ENCODE assay signal across 8 cellular contexts in genomic region chr6:28896505-28897392, GRCh38. TPM values are rescaled to one million over a fixed set of nuclear protein-coding genes. Genes with fewer than 3 reads are reported as not detected.
DNase-seq lines count a peak whose midpoint lies in the region; ATAC-seq and TF ChIP-seq lines count a peak whose summit lies in the region.

No MANE protein-coding gene starts in this region.

- peak overlapping the region; percentile 65 for H3K27ac ChIP-seq in adipose tissue (ENCODE audit: low read depth, low read length)
- peak overlapping the region; percentile 96 for H3K27ac ChIP-seq in left ventricle myocardium inferior (replicated peaks)
- H3K27ac ChIP-seq in trophoblast cell (ENCODE audit: low read depth, low read length): peak overlapping the region; percentile 68

- peak overlapping the region; percentile 54 for H3K14ac ChIP-seq in trophoblast cell (ENCODE audit: low read length)

- peak overlapping the region; percentile 43 for H2BK120ac ChIP-seq in trophoblast cell (ENCODE audit: insufficient read depth, low read length, poor library complexity)

- H3K79me2 ChIP-seq in trophoblast cell (ENCODE audit: control insufficient read depth, insufficient read depth, low read length, poor library complexity): peaks cover 3% of the 10 kb centered on the region

- WGBS in adipose tissue, 3 donors: 0% methylated on average over 41 of the region's 41 CpGs
- no CpG with 5 or more reads among the region's 41 CpGs for WGBS in trophoblast cell (ENCODE audit: extremely low coverage, insufficient coverage, insufficient read length)

- TF ChIP-seq CTCF in LNCaP clone FGC (IDR thresholded peaks at IDR 0.05; ENCODE audit: control insufficient read depth, extremely low read depth, insufficient read depth) (peak; percentile 32), left ventricle myocardium inferior (IDR thresholded peaks at IDR 0.05; ENCODE audit: borderline replicate concordance) (peak; percentile 47)

- H3K4me1 ChIP-seq in left ventricle myocardium inferior (peaks cover 24% of the 10 kb centered on the region), trophoblast cell (ENCODE audit: control insufficient read depth in 1 of 2, insufficient read depth in 2 of 2, low read length in 2 of 2) (no peaks in the 10 kb centered on the region)

- peak overlapping the region; percentile 17 for H2AFZ ChIP-seq in trophoblast cell (ENCODE audit: insufficient read depth, low read length, poor library complexity)

- H3K4me3 ChIP-seq in LNCaP clone FGC (ENCODE audit: low read depth, low read length) (peak overlapping the region; percentile 74), left ventricle myocardium inferior (peak overlapping the region; percentile 78), trophoblast cell (ENCODE audit: low read depth, low read length) (peak overlapping the region; percentile 81)

- peak; percentile 25 for ATAC-seq in GM21381 (IDR thresholded peaks at IDR 0.05; ENCODE audit: unreplicated experiment)
- ATAC-seq in SK-N-SH treated with all-trans-retinoic acid at 6 μM for 48 hours: peak; percentile 66

- intact Hi-C loops in left ventricle myocardium inferior (cut with micrococcal nuclease): no loop called here

- H3K9ac ChIP-seq in trophoblast cell (ENCODE audit: low read length): peak overlapping the region; percentile 96

- H3K27me3 ChIP-seq in left ventricle myocardium inferior (ENCODE audit: low read depth) (no peaks in the 10 kb centered on the region), trophoblast cell (ENCODE audit: insufficient read depth, low read length) (no peaks in the 10 kb centered on the region)

- peaks cover 17% of the 10 kb centered on the region for H3K36me3 ChIP-seq in left ventricle myocardium inferior
- H3K36me3 ChIP-seq in trophoblast cell (ENCODE audit: control insufficient read depth in 1 of 2, insufficient read depth in 2 of 2, low read length in 2 of 2): peaks cover 0 to 8% of the 10 kb centered on the region in 2 experiments

- peak overlapping the region; percentile 69 for H3K4me2 ChIP-seq in trophoblast cell (ENCODE audit: low read length)

- H3K9me3 ChIP-seq in left ventricle myocardium inferior (replicated peaks) (no peaks in the 10 kb centered on the region), trophoblast cell (ENCODE audit: insufficient read depth, low read depth, low read length) (no peaks in the 10 kb centered on the region)

- no peak overlapping the region for H3K4ac ChIP-seq in trophoblast cell (ENCODE audit: low read depth, low read length)

- H2AK5ac ChIP-seq in trophoblast cell (ENCODE audit: low read length): peak overlapping the region; percentile 7

- peak overlapping the region; percentile 47 for H4K12ac ChIP-seq in trophoblast cell (ENCODE audit: low read depth, low read length)

- H4K8ac ChIP-seq in trophoblast cell (ENCODE audit: low read depth, low read length): peak overlapping the region; percentile 80

- DNase-seq in DMS 273 (lab: John Stamatoyannopoulos, UW; ENCODE audit: unreplicated experiment) (peak; percentile 86), LNCaP clone FGC (ENCODE audit: low read depth) (peak; percentile 48), left ventricle myocardium inferior (peak; percentile 44), trophoblast cell (peak; percentile 50 to 76), globus pallidus (ENCODE audit: low spot score) (no peak)

- no peak overlapping the region for H3K23ac ChIP-seq in trophoblast cell (ENCODE audit: low read length)

- H3K79me1 ChIP-seq in trophoblast cell (ENCODE audit: low read length): peaks cover 12% of the 10 kb centered on the region

- H4K91ac ChIP-seq in trophoblast cell (ENCODE audit: low read depth, low read length): peak overlapping the region; percentile 73

- H2BK5ac ChIP-seq in trophoblast cell (ENCODE audit: low read depth, low read length, poor library complexity): peak overlapping the region; percentile 76

- H3K18ac ChIP-seq in trophoblast cell (ENCODE audit: low read length): peak overlapping the region; percentile 38

- H2BK12ac ChIP-seq in trophoblast cell (ENCODE audit: low read length): no peak overlapping the region

TF ChIP-seq in SK-N-SH treated with all-trans-retinoic acid at 6 μM for 48 hours, 23 proteins besides CTCF, POLR2A, EP300 and RAD21:
- TF ChIP-seq CSRNP3 (CRISPR knock-in tag; IDR thresholded peaks at IDR 0.05) (peak; percentile 49; the same call in 1 of the 2 replicates), ZNF8 (CRISPR knock-in tag; IDR thresholded peaks at IDR 0.05) (no peak)
- TF ChIP-seq, protein P1, sequence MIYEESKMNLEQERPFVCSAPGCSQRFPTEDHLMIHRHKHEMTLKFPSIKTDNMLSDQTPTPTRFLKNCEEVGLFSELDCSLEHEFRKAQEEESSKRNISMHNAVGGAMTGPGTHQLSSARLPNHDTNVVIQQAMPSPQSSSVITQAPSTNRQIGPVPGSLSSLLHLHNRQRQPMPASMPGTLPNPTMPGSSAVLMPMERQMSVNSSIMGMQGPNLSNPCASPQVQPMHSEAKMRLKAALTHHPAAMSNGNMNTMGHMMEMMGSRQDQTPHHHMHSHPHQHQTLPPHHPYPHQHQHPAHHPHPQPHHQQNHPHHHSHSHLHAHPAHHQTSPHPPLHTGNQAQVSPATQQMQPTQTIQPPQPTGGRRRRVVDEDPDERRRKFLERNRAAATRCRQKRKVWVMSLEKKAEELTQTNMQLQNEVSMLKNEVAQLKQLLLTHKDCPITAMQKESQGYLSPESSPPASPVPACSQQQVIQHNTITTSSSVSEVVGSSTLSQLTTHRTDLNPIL (CRISPR knock-in tag; IDR thresholded peaks at IDR 0.05; ENCODE audit: low read depth): no peak

RNA-seq across cellular contexts. Expression of gene TRIM27, which starts 27.0 kb away (rescaled TPM):
- 10 to 100 TPM; 25.9 to 33.3 (median 26.2) TPM for polyA plus RNA-seq in adipose tissue
- 17.8 TPM for total RNA-seq in left ventricle myocardium inferior
- 53.3 and 54.2 TPM in 2 replicates for polyA plus RNA-seq in trophoblast cell (2013)
